8 cellular contexts compared by ENCODE assay signal in the genomic region with DNA sequence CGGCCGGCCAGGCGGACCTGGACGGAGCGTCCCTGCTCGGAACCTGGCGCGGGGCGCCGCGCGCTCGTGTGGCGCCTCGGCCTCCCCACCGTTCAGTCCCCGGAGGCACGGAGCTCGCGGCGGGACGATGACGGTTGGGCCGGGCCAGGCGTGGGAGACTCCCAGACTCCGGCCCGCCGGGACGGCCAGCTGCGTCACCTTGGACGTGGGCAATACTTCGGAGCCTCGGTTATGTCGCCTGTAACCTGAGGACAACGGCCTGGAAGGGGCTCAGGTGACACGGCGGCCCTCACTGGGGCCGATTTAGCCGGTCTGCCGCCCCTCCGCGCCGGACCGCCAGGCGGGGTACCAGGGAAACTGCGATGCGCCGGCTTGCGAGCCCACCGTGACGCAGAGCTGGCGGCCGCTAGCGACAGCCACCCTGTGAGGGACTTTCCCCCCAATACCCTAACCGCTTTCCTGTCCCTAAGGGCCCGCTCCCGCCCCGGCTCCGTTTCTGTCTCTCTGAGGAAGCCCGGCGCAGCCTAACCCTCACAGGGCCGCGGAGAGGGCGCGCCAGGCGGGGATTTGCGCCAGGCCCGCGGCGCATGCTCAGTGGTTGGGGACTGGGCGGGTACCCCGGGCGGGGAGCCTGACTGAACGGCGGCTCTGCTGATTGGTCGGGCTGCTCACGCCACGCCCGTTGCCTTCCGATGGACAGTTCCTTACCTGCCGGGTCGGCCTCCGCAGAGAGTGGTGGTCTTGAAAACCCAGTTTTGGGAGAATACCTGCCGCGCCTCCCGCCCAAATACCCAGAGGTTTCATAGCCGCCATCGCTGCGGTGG.
A peak's percentile ranks its signal among the peaks of the same experiment; 100 is the strongest.
DNase-seq lines count a peak whose midpoint lies in the region; ATAC-seq and TF ChIP-seq lines count a peak whose summit lies in the region.

No MANE protein-coding gene starts in this region.

- H3K79me2 ChIP-seq in OCI-LY1 (ENCODE audit: insufficient read depth, low read length) = no peaks in the 10 kb centered on the region

- whole genome bisulfite sequencing in esophagus, 2 donors = 0 to 1% methylated on average over 82 to 89 of the region's 89 CpGs

- H3K36me3 ChIP-seq in OCI-LY1 (ENCODE audit: insufficient read depth, low read length) = no peaks in the 10 kb centered on the region
- H3K36me3 ChIP-seq in esophagus (ENCODE audit: control insufficient read depth in 2 of 2, insufficient read depth in 2 of 2, low read length in 1 of 2) = peaks cover 0 to 2% of the 10 kb centered on the region in 2 donors
- H3K36me3 ChIP-seq in mucosa of stomach (ENCODE audit: control insufficient read depth, insufficient read depth, low read length) = no peaks in the 10 kb centered on the region

- no peaks in the 10 kb centered on the region for H3K9me2 ChIP-seq in OCI-LY1 (ENCODE audit: low read depth, low read length)

- H3K4me2 ChIP-seq in OCI-LY1 (ENCODE audit: low read length) = peak overlapping the region; percentile 74

- H3K9me3 Mint-ChIP-seq in activated T-cell treated with anti-CD3 and anti-CD28 coated beads, Interleukin-2, amount 50 U/mL, for 4 hours = no peaks in the 10 kb centered on the region

- no peak overlapping the region for H3K27ac ChIP-seq in OCI-LY1 (ENCODE audit: low read depth, low read length, poor library complexity, severe bottlenecking)
- H3K27ac ChIP-seq in esophagus (ENCODE audit: low read depth in 2 of 2, low read length in 1 of 2) = peak overlapping the region; percentile 92 to 99

- H2AFZ ChIP-seq in OCI-LY1 (ENCODE audit: low read length) = peak overlapping the region; percentile 64

- H3K9me3 ChIP-seq in OCI-LY1 (ENCODE audit: low read length) (no peaks in the 10 kb centered on the region), esophagus (ENCODE audit: control insufficient read depth in 2 of 2, insufficient read depth in 1 of 2, low read depth in 1 of 2, low read length in 1 of 2) (no peaks in the 10 kb centered on the region), mucosa of stomach (ENCODE audit: control insufficient read depth, low read length) (no peaks in the 10 kb centered on the region)

- ATAC-seq in GM21367 (IDR thresholded peaks at IDR 0.05; ENCODE audit: unreplicated experiment) = peak; percentile 70
- peak; percentile 79 to 86 for ATAC-seq in activated T-cell treated with anti-CD3 and anti-CD28 coated beads, Interleukin-2, amount 50 U/mL, for 4 hours

- H3K27me3 ChIP-seq in OCI-LY1 (ENCODE audit: insufficient read depth, low read length) (peaks cover 9% of the 10 kb centered on the region; the same call in 1 of the 2 replicates), esophagus (ENCODE audit: control insufficient read depth in 1 of 2, insufficient read depth in 2 of 2, low read length in 2 of 2) (no peaks in the 10 kb centered on the region), mucosa of stomach (ENCODE audit: control insufficient read depth, insufficient read depth, low read length) (no peaks in the 10 kb centered on the region)

- DNase-seq in COLO829 (ENCODE audit: low spot score) (peak; percentile 94), HT1080 (ENCODE audit: low read depth) (peak; percentile 85)
- DNase-seq in activated T-cell treated with anti-CD3 and anti-CD28 coated beads, Interleukin-2, amount 50 U/mL, for 4 hours = peak; percentile 93
- DNase-seq in stimulated activated CD8-positive, alpha-beta memory T cell treated with anti-CD3 and anti-CD28 coated beads, Interleukin-4, amount 100 ng/mL, for 48 hours = peak; percentile 95

- no peaks in the 10 kb centered on the region for H3K36me3 Mint-ChIP-seq in activated T-cell treated with anti-CD3 and anti-CD28 coated beads, Interleukin-2, amount 50 U/mL, for 4 hours (ENCODE audit: insufficient read depth)

- H3K9ac ChIP-seq in OCI-LY1 (ENCODE audit: low read length) (peak overlapping the region; percentile 68), mucosa of stomach (ENCODE audit: low read length) (peak overlapping the region; percentile 79)

- peak overlapping the region; percentile 67 for H3K4me3 ChIP-seq in OCI-LY1 (ENCODE audit: low read depth, low read length, poor library complexity, severe bottlenecking)
- peak overlapping the region; percentile 91 to 97 for H3K4me3 ChIP-seq in esophagus (ENCODE audit: low read depth in 1 of 2, low read length in 2 of 2)
- H3K4me3 ChIP-seq in mucosa of stomach (ENCODE audit: low read length) = peak overlapping the region; percentile 99

- no peaks in the 10 kb centered on the region for H3F3A ChIP-seq in OCI-LY1 (ENCODE audit: insufficient read depth, low read length)

- H3K27me3 Mint-ChIP-seq in activated T-cell treated with anti-CD3 and anti-CD28 coated beads, Interleukin-2, amount 50 U/mL, for 4 hours (ENCODE audit: low read depth) = no peaks in the 10 kb centered on the region

- peaks cover 35% of the 10 kb centered on the region for H3K4me1 Mint-ChIP-seq in activated T-cell treated with anti-CD3 and anti-CD28 coated beads, Interleukin-2, amount 50 U/mL, for 4 hours (ENCODE audit: low read depth)

- H3K4me1 ChIP-seq in OCI-LY1 (ENCODE audit: insufficient read depth, low read length, severe bottlenecking) (peaks cover 16% of the 10 kb centered on the region), esophagus (ENCODE audit: control insufficient read depth in 2 of 2, insufficient read depth in 2 of 2, low read length in 1 of 2) (peaks cover 2 to 12% of the 10 kb centered on the region in 2 donors), mucosa of stomach (ENCODE audit: control insufficient read depth, insufficient read depth, low read length) (no peaks in the 10 kb centered on the region)

- H3K4me3 Mint-ChIP-seq in activated T-cell treated with anti-CD3 and anti-CD28 coated beads, Interleukin-2, amount 50 U/mL, for 4 hours = peak overlapping the region; percentile 85

- peak; percentile 13; the same call in 1 of the 2 replicates for TF ChIP-seq CTCF in OCI-LY1 (IDR thresholded peaks at IDR 0.05; ENCODE audit: low read length)

- H4K20me1 ChIP-seq in OCI-LY1 (ENCODE audit: insufficient read depth, low read length) = no peaks in the 10 kb centered on the region
